8 cellular contexts compared by ENCODE assay signal in the genomic region with DNA sequence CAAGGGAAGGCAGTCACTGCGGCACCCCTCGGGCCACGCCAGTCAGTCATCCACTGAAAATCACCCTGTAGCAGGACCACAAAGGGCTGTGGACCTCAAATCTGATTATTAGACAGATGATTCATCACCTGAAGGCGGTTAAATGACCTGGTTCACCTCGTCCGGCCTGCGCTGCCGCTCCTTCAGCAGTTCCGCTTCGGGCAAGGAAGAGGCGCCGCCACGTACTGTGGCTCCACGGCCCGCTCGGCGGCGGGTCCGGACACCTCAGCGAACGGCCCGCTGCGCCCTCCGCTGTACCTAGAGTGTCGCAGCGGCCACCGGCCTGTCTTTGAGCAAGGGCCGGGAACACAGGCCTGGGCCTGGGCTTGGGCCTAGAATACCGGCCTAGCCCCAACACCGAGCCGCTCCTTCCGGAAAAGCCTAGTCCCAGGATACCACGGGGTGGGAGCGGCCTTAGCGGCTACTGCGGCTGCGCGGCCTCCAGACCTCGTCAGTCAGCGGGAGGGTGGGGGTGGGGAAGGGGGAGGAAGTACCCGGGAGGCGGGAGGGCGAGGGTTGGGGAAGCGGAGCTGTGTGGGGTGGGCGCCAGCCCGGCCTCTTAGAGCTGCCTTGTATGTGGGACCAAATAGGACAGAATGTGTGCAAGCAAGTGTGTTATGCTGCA. TPM values are rescaled to one million over a fixed set of nuclear protein-coding genes. Genes with fewer than 3 reads are reported as not detected.
DNase-seq lines count a peak whose midpoint lies in the region; ATAC-seq, FAIRE-seq and TF ChIP-seq lines count a peak whose summit lies in the region.

Gene KLHL9, minus strand, starts transcription at position 436 of the 664 bp plus-strand sequence. CDS start 545 bp downstream, outside the sequence.

- H2AFZ ChIP-seq in HepG2 (ENCODE audit: low read length): peak within 1 kb of the TSS; percentile 100

- peaks cover 38% of the 10 kb centered on the region for H3K4me1 ChIP-seq in HepG2 (ENCODE audit: insufficient read depth, low read length)

- H4K20me1 ChIP-seq in HepG2 (ENCODE audit: insufficient read depth, low read length): no peaks in the 10 kb centered on the region; the same call in 1 of the 2 replicates

- TF ChIP-seq CTCF in AG04450 (IDR thresholded peaks at IDR 0.05; ENCODE audit: low read depth, low read length): no peak
- TF ChIP-seq CTCF in HepG2 (CRISPR knock-in tag; IDR thresholded peaks at IDR 0.05): peak; percentile 18; the same call in 1 of the 2 replicates

- TSS peak; percentile 56 for BruUV-seq in HepG2 (replicated peaks; lab: Mats Ljungman, UMichigan)

- H3K36me3 ChIP-seq in HepG2 (replicated peaks in 1 of 2; ENCODE audit: control insufficient read depth in 1 of 2, insufficient read depth in 2 of 2, low read length in 2 of 2): no peaks in the 10 kb centered on the region

- peak; percentile 82 for DNase-seq in AG04450 (ENCODE audit: low read depth, low spot score)
- DNase-seq in NCI-H345 (lab: John Stamatoyannopoulos, UW): peak; percentile 92
- DNase-seq in activated CD4-positive, alpha-beta T cell treated with anti-CD3 and anti-CD28 coated beads, Interleukin-2, amount 50 U/mL, for 1 hour: peak; percentile 83
- peak; percentile 93 for DNase-seq in dermis blood vessel endothelial cell
- DNase-seq in HepG2 (ENCODE audit: low spot score): peak; percentile 82
- peak; percentile 78 to 80 for DNase-seq in stimulated activated CD4-positive, alpha-beta T cell treated with anti-CD3 and anti-CD28 coated beads, Interleukin-2, amount 100 ng/mL, for 48 hours

- H3K4me2 ChIP-seq in HepG2 (ENCODE audit: low read depth, low read length): peak within 1 kb of the TSS; percentile 98

- peak within 1 kb of the TSS; percentile 100 for H3K9ac ChIP-seq in HepG2 (ENCODE audit: insufficient read depth, low read depth, low read length)

- intact Hi-C loops in HepG2 (cut with micrococcal nuclease; ENCODE audit: unreplicated experiment): loop anchor here (1.0 to 10.0 kb wide), 2 partner anchors 57 to 670 kb away; partner anchors contain the start of gene CDKN2B

- no peak for FAIRE-seq in HepG2 (lab: Jason Lieb, UNC)

- H3K79me2 ChIP-seq in HepG2 (ENCODE audit: insufficient read depth, low read length): peaks cover 35% of the 10 kb centered on the region

- ATAC-seq in GM18907 (IDR thresholded peaks at IDR 0.05; ENCODE audit: unreplicated experiment): peak; percentile 87
- peak; percentile 85 for ATAC-seq in HG03159 (IDR thresholded peaks at IDR 0.05; ENCODE audit: unreplicated experiment)
- peak; percentile 98 for ATAC-seq in HepG2

- H3K27ac ChIP-seq in AG04450 (ENCODE audit: low read depth, low read length) (peak within 1 kb of the TSS; percentile 81), HepG2 (ENCODE audit: extremely low read length, insufficient read depth, low read length) (peak within 1 kb of the TSS; percentile 93)

- H3K9me3 ChIP-seq in AG04450 (ENCODE audit: control insufficient read depth, insufficient read depth, low read length): no peaks in the 10 kb centered on the region; the same call in 1 of the 2 replicates
- no peaks in the 10 kb centered on the region for H3K9me3 ChIP-seq in HepG2 (ENCODE audit: low read length)

- in situ Hi-C loops in HepG2 (cut with HindIII; ENCODE audit: extremely low pct_ligation_motif_present, low pct_unique_long_range_greater_than_20kb): loop anchor here (10.0 kb wide), 1 partner anchor 460 kb away; no protein-coding TSS in a partner anchor

- WGBS in HepG2 (ENCODE audit: low lambda C conversion rate): 2% methylated on average over 22 of the region's 46 CpGs

- CTCF ChIA-PET in AG04450 (lab: Charles Lee): interaction anchor here (1.1 to 3.8 kb wide), 7 partner anchors 9 to 454 kb away, joined by 3 to 28 read pairs (median 4); no protein-coding TSS in a partner anchor
- CTCF ChIA-PET in HepG2 (lab: Yijun Ruan, JAX; ENCODE audit: low intra/inter-chr PET ratio, low total read pairs): no interaction called here

- H3K4me3 ChIP-seq in AG04450 (ENCODE audit: low read depth, low read length): peak within 1 kb of the TSS; percentile 84
- peak within 1 kb of the TSS; percentile 78 to 88 (median 86) for H3K4me3 ChIP-seq in HepG2 (replicated peaks in 1 of 3; ENCODE audit: insufficient read depth in 1 of 3, low read depth in 2 of 3, low read length in 3 of 3)

- POLR2A ChIA-PET in AG04450 (lab: Yijun Ruan, JAX): interaction anchor here (1.2 kb wide), 1 partner anchor 9 kb away, joined by 5 read pairs; no protein-coding TSS in a partner anchor
- POLR2A ChIA-PET in HepG2 (lab: Yijun Ruan, JAX): interaction anchor here (0.9 to 1.2 kb wide), 6 partner anchors 9 to 100 kb away, joined by 3 to 7 read pairs (median 4); no protein-coding TSS in a partner anchor

- TF ChIP-seq EP300 in HepG2 (IDR thresholded peaks at IDR 0.05; ENCODE audit: low read depth in 2 of 2, low read length in 2 of 2) (no peak), HepG2 (CRISPR knock-in tag; IDR thresholded peaks at IDR 0.05; ENCODE audit: borderline replicate concordance) (no peak)

- TF ChIP-seq RAD21 in HepG2 (CRISPR knock-in tag; IDR thresholded peaks at IDR 0.05): 0 out of 2 replicates have a peak, but pooled peaks have one; percentile 27

- H3K27me3 ChIP-seq in AG04450 (ENCODE audit: control insufficient read depth, insufficient read depth, low read length) (no peaks in the 10 kb centered on the region), HepG2 (ENCODE audit: control insufficient read depth in 1 of 2, insufficient read depth in 2 of 2, low read length in 2 of 2) (no peaks in the 10 kb centered on the region; a peak in 1 of 5 replicates)

- TF ChIP-seq POLR2A in HepG2 (IDR thresholded peaks at IDR 0.05; ENCODE audit: insufficient read depth in 1 of 2, low read depth in 2 of 2, low read length in 2 of 2): peak; percentile 64 to 67; a peak in 3 of 4 replicates

TF ChIP-seq in HepG2, 621 proteins besides CTCF, POLR2A, EP300 and RAD21 (continues in another document):
- TF ChIP-seq MTERF4 (CRISPR knock-in tag; IDR thresholded peaks at IDR 0.05): peak; percentile 89; the same call in 1 of the 2 replicates

RNA-seq across cellular contexts. Expression of gene KLHL9, which starts in this region (rescaled TPM):
- polyA plus RNA-seq in AG04450 (2011; rRNA removed) (32.4 and 42.2 TPM in 2 replicates), HepG2 (2011; rRNA removed) (8.1 and 8.7 TPM in 2 replicates)
- 37.1 and 54.5 TPM in 2 replicates for polyA minus RNA-seq in AG04450 (2011; rRNA and poly(A)+ RNA removed)
- total RNA-seq in dermis blood vessel endothelial cell (44.2 and 45.3 TPM in 2 replicates), HepG2 (2016; rRNA removed; fragmentation: Illumina TruSeq; extraction: Trizol) (17.7 and 32.7 TPM in 2 replicates)
- 0.97 and 1.3 TPM in 2 replicates for total RNA-seq in HepG2 (2016; cell fraction: cytosol; rRNA removed; fragmentation: Illumina TruSeq; extraction: Trizol; ENCODE audit: low read depth)
- total RNA-seq in HepG2 (2016; cell fraction: insoluble cytoplasmic fraction; rRNA removed; fragmentation: Illumina TruSeq; extraction: Trizol): 18.9 and 31.5 TPM in 2 replicates
- 6.7 TPM in 2 replicates for total RNA-seq in HepG2 (2016; cell fraction: membrane; rRNA removed; fragmentation: Illumina TruSeq; extraction: Trizol)
- 18.4 and 19.1 TPM in 2 replicates for total RNA-seq in HepG2 (2016; cell fraction: nucleus; rRNA removed; fragmentation: Illumina TruSeq; extraction: Trizol)
- 3.5 and 5.6 TPM in 2 replicates for polyA plus RNA-seq in HepG2 (2011; cell fraction: cytosol; rRNA removed)
- polyA plus RNA-seq in HepG2 (2011; cell fraction: nucleus; rRNA removed): 5.5 and 7.7 TPM in 2 replicates
- 9.0 and 9.5 TPM in 2 replicates for polyA plus RNA-seq in HepG2 (2012)
- 0.41 and 0.60 TPM in 2 replicates for polyA plus RNA-seq in HepG2 (2016; cell fraction: cytosol; fragmentation: Illumina TruSeq; extraction: Trizol; ENCODE audit: low read depth)
- 19.1 and 20.6 TPM in 2 replicates for polyA plus RNA-seq in HepG2 (2016; cell fraction: insoluble cytoplasmic fraction; fragmentation: Illumina TruSeq; extraction: Trizol; ENCODE audit: low read depth)
- 2.8 and 3.2 TPM in 2 replicates for polyA plus RNA-seq in HepG2 (2016; cell fraction: membrane; fragmentation: Illumina TruSeq; extraction: Trizol; ENCODE audit: low read depth)
- polyA plus RNA-seq in HepG2 (2016; cell fraction: nucleus; fragmentation: Illumina TruSeq; extraction: Trizol; ENCODE audit: insufficient read depth, low read depth): 14.1 and 14.6 TPM in 2 replicates
- polyA minus RNA-seq in HepG2 (2011; rRNA and poly(A)+ RNA removed; ENCODE audit: low replicate concordance): 11.0 TPM in 2 replicates
- 11.7 and 13.1 TPM in 2 replicates for polyA minus RNA-seq in HepG2 (2011; cell fraction: cytosol; rRNA and poly(A)+ RNA removed)
- 38.1 and 39.8 TPM in 2 replicates for polyA minus RNA-seq in HepG2 (2011; cell fraction: nucleus; rRNA and poly(A)+ RNA removed)

Comparison
In these comparisons a context has a peak if more than half of its experiments do, and no peak if none do; other contexts are left out.
1. Peak in every context shown above with its lines: DNase-seq, ATAC-seq, H3K4me3 ChIP-seq and H3K27ac ChIP-seq.